11 cellular contexts compared by ENCODE assay signal in the genomic region with DNA sequence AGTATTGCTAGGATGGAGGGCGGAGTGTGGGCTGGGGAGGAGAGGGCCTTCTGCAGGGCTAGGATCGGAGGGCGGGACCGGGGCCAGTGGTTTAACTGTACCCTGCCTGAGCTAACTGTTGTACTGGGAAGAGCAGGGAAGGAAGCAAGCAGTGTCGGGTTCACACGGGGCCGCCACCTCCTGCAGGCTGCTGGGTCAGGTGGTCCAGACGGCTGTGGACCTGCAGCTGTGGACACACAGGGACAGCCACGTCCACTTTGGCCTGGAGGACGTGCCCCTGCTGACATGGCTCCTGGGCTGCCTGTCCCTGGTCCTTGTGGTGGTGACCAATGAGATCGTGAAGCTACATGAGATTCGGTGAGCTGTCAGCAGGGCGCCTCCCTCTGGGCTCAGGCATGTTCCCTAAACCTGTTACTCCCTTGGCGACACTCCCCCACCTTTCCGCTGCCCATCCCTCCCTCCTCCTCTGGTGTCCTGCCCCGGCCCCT. TPM values are rescaled to one million over a fixed set of nuclear protein-coding genes. Genes with fewer than 3 reads are reported as not detected.
DNase-seq lines count a peak whose midpoint lies in the region; ATAC-seq and TF ChIP-seq lines count a peak whose summit lies in the region.
"Had no signal": no experiment of that assay in that cellular context is flagged by ENCODE, and none has a peak within 500 bp of the region (broad histone marks: within the 10 kb centered on the region; RNA-seq: fewer than 3 reads in every experiment).

No MANE protein-coding gene starts in this region.

- no peak overlapping the region for H3K4me3 ChIP-seq in LNCaP clone FGC (ENCODE audit: low read depth, low read length)
- no peak overlapping the region for H3K4me3 ChIP-seq in ectodermal cell (ENCODE audit: insufficient read depth, low read depth, low read length)
- no peak overlapping the region for H3K4me3 ChIP-seq in psoas muscle

- H3K9me3 ChIP-seq in ectodermal cell (ENCODE audit: control insufficient read depth, low read length) (no peaks in the 10 kb centered on the region), psoas muscle (no peaks in the 10 kb centered on the region)

- H3K4me1 ChIP-seq in ectodermal cell (ENCODE audit: control insufficient read depth, insufficient read depth, low read length) (no peaks in the 10 kb centered on the region), psoas muscle (peaks cover 13% of the 10 kb centered on the region)

- WGBS in ectodermal cell, 2 experiments, result 79 to 81% methylated on average over 16 of the region's 16 CpGs
- WGBS in psoas muscle, 3 donors, result 27 to 57% (median 30%) methylated on average over 16 of the region's 16 CpGs

- ATAC-seq in psoas muscle (peak; percentile 29 to 64 (median 50)), HG02938 (IDR thresholded peaks at IDR 0.05; ENCODE audit: unreplicated experiment) (no peak)
- ATAC-seq: activated CD4-positive, alpha-beta T cell treated with anti-CD3 and anti-CD28 coated beads for 36 hours had no signal

- H3K27ac ChIP-seq in ectodermal cell (ENCODE audit: insufficient read depth, low read depth, low read length, poor library complexity, severe bottlenecking) (peak overlapping the region; percentile 44), psoas muscle (peak overlapping the region; percentile 46)

- intact Hi-C loops in psoas muscle (cut with DNase I), result no loop called here

- H3K27me3 ChIP-seq in ectodermal cell (ENCODE audit: control insufficient read depth, insufficient read depth, low read length, poor library complexity, severe bottlenecking) (no peaks in the 10 kb centered on the region), psoas muscle (ENCODE audit: insufficient read depth in 3 of 3, low read length in 2 of 3) (no peaks in the 10 kb centered on the region)

- no peak for DNase-seq in LNCaP clone FGC (ENCODE audit: low read depth)
- peak in 1 of 2 donors; percentile 69 for DNase-seq in psoas muscle
- no peak for DNase-seq in NCI-H1436 (lab: John Stamatoyannopoulos, UW)
- no peak for DNase-seq in OCI-M1 (lab: John Stamatoyannopoulos, UW)
- DNase-seq: activated CD4-positive, alpha-beta T cell treated with anti-CD3 and anti-CD28 coated beads for 36 hours; activated gamma-delta T cell treated with Interleukin-2 at 50 U/mL for 16 hours; naive thymus-derived CD4-positive, alpha-beta T cell; stimulated activated CD4-positive, alpha-beta T cell treated with anti-CD3 and anti-CD28 coated beads, Interleukin-15, amount 100 ng/mL, for 24 hours; stimulated activated naive CD4-positive, alpha-beta T cell treated with Interleukin-2 at 50 U/mL for 16 hours had no signal

- TF ChIP-seq CTCF in LNCaP clone FGC (IDR thresholded peaks at IDR 0.05; ENCODE audit: control insufficient read depth, extremely low read depth, insufficient read depth) (peak; percentile 11; the same call in 1 of the 2 replicates), psoas muscle (IDR thresholded peaks at IDR 0.05) (no peak)

- H3K36me3 ChIP-seq in ectodermal cell (ENCODE audit: control insufficient read depth, insufficient read depth, low read length) (peaks cover 6% of the 10 kb centered on the region), psoas muscle (ENCODE audit: insufficient read depth in 1 of 2, low read depth in 1 of 2) (peaks cover 0 to 81% of the 10 kb centered on the region in 2 donors)

RNA-seq across cellular contexts. Expression of a gene that starts 16.6 kb away (rescaled TPM):
- polyA plus RNA-seq in ectodermal cell (2013, experiment 1 of 4), result 24.0 TPM
- polyA plus RNA-seq in ectodermal cell (2013, experiment 2 of 4), result 24.3 TPM
- 15.2 TPM for polyA plus RNA-seq in ectodermal cell (2013, experiment 3 of 4)
- 16.6 TPM for polyA plus RNA-seq in ectodermal cell (2013, experiment 4 of 4)
- 10 to 100 TPM; 26.3 to 33.5 (median 28.3) TPM for total RNA-seq in psoas muscle
- polyA plus RNA-seq in psoas muscle, result 10 to 100 TPM in 1 of 3 donors, 1 to 10 TPM in 2; 8.2 to 11.0 (median 8.9) TPM

RNA-seq across cellular contexts. Expression of a gene that starts 17.6 kb away (rescaled TPM):
- 59.8 TPM for polyA plus RNA-seq in ectodermal cell (2013, experiment 1 of 4)
- 49.6 TPM for polyA plus RNA-seq in ectodermal cell (2013, experiment 2 of 4)
- 41.6 TPM for polyA plus RNA-seq in ectodermal cell (2013, experiment 3 of 4)
- 38.0 TPM for polyA plus RNA-seq in ectodermal cell (2013, experiment 4 of 4)
- 1 to 10 TPM; 5.7 to 9.7 (median 8.2) TPM for total RNA-seq in psoas muscle
- polyA plus RNA-seq in psoas muscle, result 10 to 100 TPM; 10.1 to 14.9 (median 11.3) TPM

RNA-seq across cellular contexts. Expression of a gene that starts 26.7 kb away (rescaled TPM):
- polyA plus RNA-seq in ectodermal cell (2013, experiment 1 of 4), result 40.6 TPM
- polyA plus RNA-seq in ectodermal cell (2013, experiment 2 of 4), result 54.1 TPM
- 32.3 TPM for polyA plus RNA-seq in ectodermal cell (2013, experiment 3 of 4)
- 33.2 TPM for polyA plus RNA-seq in ectodermal cell (2013, experiment 4 of 4)
- total RNA-seq in psoas muscle, result 1 to 10 TPM; 1.4 to 3.3 (median 1.5) TPM
- 1 to 10 TPM; 1.4 to 1.9 (median 1.4) TPM for polyA plus RNA-seq in psoas muscle

RNA-seq across cellular contexts. Expression of a gene that starts 42.3 kb away (rescaled TPM):
- polyA plus RNA-seq in ectodermal cell (2013, experiment 1 of 4), result 111 TPM
- polyA plus RNA-seq in ectodermal cell (2013, experiment 2 of 4), result 91.6 TPM
- polyA plus RNA-seq in ectodermal cell (2013, experiment 3 of 4), result 98.3 TPM
- polyA plus RNA-seq in ectodermal cell (2013, experiment 4 of 4), result 107 TPM
- 10 to 100 TPM; 43.4 to 64.3 (median 49.6) TPM for total RNA-seq in psoas muscle
- polyA plus RNA-seq in psoas muscle, result 10 to 100 TPM; 18.7 to 48.5 (median 29.6) TPM
